Comparison of ENCODE assay signal across 22 cellular contexts in the genomic region with DNA sequence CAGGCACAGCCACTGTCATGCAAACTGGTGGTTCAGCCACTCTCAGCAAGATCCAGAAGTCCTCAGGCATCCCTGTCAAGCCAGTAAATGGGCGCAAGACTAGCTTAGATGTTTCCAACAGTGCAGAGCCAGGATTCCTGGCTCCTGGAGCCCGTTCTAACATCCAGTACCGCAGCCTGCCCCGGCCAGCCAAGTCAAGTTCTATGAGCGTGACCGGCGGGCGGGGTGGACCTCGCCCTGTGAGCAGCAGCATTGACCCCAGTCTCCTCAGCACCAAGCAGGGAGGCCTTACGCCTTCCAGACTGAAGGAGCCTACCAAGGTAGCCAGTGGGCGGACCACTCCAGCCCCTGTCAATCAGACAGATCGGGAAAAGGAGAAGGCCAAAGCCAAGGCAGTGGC. TPM values are rescaled to one million over a fixed set of nuclear protein-coding genes. Genes with fewer than 3 reads are reported as not detected.
DNase-seq lines count a peak whose midpoint lies in the region; ATAC-seq and TF ChIP-seq lines count a peak whose summit lies in the region.
"Had no signal": no experiment of that assay in that cellular context is flagged by ENCODE, and none has a peak within 500 bp of the region (broad histone marks: within the 10 kb centered on the region; RNA-seq: fewer than 3 reads in every experiment).

No MANE protein-coding gene starts in this region.

- in situ Hi-C loops in GM23248 (cut with MboI) (no loop called here), mammary epithelial cell (cut with MboI; ENCODE audit: low sequenced_read_pairs in 2 of 2) (loop anchor here in 1 of 2 donors (10.0 kb wide), 1 partner anchor 228 kb away; no protein-coding TSS in a partner anchor)

- H3K36me3 ChIP-seq in SK-N-SH (replicated peaks in 1 of 2; ENCODE audit: control insufficient read depth in 1 of 2, insufficient read depth in 2 of 2, low read length in 1 of 2) (peaks cover 56 to 72% of the 10 kb centered on the region in 2 experiments), GM23248 (ENCODE audit: low read depth) (peaks cover 68% of the 10 kb centered on the region), mammary epithelial cell (ENCODE audit: insufficient read depth, low read length) (peaks cover 37% of the 10 kb centered on the region)

- no peaks in the 10 kb centered on the region for H3K9me2 ChIP-seq in SK-N-SH
- H3K9me2 ChIP-seq in GM23248 (ENCODE audit: insufficient read depth) = no peaks in the 10 kb centered on the region

- intact Hi-C loops in mammary epithelial cell (cut with micrococcal nuclease) = no loop called here

- no peak for DNase-seq in SK-N-SH
- DNase-seq in GM23248 = no peak
- DNase-seq in mammary epithelial cell = no peak
- DNase-seq in substantia nigra (lab: John Stamatoyannopoulos, UW) = no peak
- DNase-seq in SKM-1 treated with dmso at 0.1 percent for 144 hours (lab: John Stamatoyannopoulos, UW; ENCODE audit: unreplicated experiment) = no peak
- DNase-seq in ecto neural progenitor cell (ENCODE audit: low spot score) = no peak
- no peak for DNase-seq in HuH-7 (ENCODE audit: low spot score)
- DNase-seq: CD4-positive, CD25-positive, alpha-beta regulatory T cell; Kasumi-1; MV-4-11; NCI-H1105; NCI-H187 treated with DMSO at 0.1 percent for 48 hours; NCI-H524 treated with DMSO at 0.1 percent for 48 hours; NK-92 treated with Interleukin-12 subunit alpha and Interleukin-12 subunit beta, amount 100 ng/mL, for 24 hours; PC-3; SHP77; SW 1271 had no signal

- H3K27me3 ChIP-seq in SK-N-SH (ENCODE audit: insufficient read depth) (no peaks in the 10 kb centered on the region), GM23248 (replicated peaks; ENCODE audit: insufficient read depth) (no peaks in the 10 kb centered on the region), mammary epithelial cell (ENCODE audit: insufficient read depth, low read length) (no peaks in the 10 kb centered on the region)
- H3K27me3 ChIP-seq: BLaER1 had no signal

- H3K9ac ChIP-seq in SK-N-SH (no peak overlapping the region), GM23248 (no peak overlapping the region), mammary epithelial cell (ENCODE audit: insufficient read depth, low read length) (no peak overlapping the region)
- H3K9ac ChIP-seq: BLaER1 had no signal

- H3K27ac ChIP-seq in SK-N-SH (ENCODE audit: low read depth in 2 of 2, low read length in 1 of 2) (peak overlapping the region; percentile 56 to 99; a peak in 3 of 4 replicates), GM23248 (peak overlapping the region; percentile 25; the same call in 1 of the 2 replicates), mammary epithelial cell (ENCODE audit: insufficient read depth, low read depth, low read length) (no peak overlapping the region), substantia nigra (ENCODE audit: low read depth, low read length, poor library complexity, severe bottlenecking) (peak overlapping the region; percentile 5)
- H3K27ac ChIP-seq: 22Rv1, BLaER1 had no signal

- no peak overlapping the region for H3K4me2 ChIP-seq in SK-N-SH
- no peak overlapping the region for H3K4me2 ChIP-seq in GM23248 (ENCODE audit: unreplicated experiment)
- no peak overlapping the region for H3K4me2 ChIP-seq in mammary epithelial cell (ENCODE audit: insufficient read depth, low read depth, low read length)
- H3K4me2 ChIP-seq: BLaER1, GM23338 had no signal

- H3K79me2 ChIP-seq in SK-N-SH (ENCODE audit: insufficient read depth) (peaks cover 93% of the 10 kb centered on the region), GM23248 (ENCODE audit: insufficient read depth) (peaks cover 92% of the 10 kb centered on the region), mammary epithelial cell (ENCODE audit: insufficient read depth, low read length) (peaks cover 31% of the 10 kb centered on the region)

- no peak for TF ChIP-seq RAD21 in SK-N-SH (IDR thresholded peaks at IDR 0.05; ENCODE audit: low read length)

- peaks cover 64% of the 10 kb centered on the region for H3F3A ChIP-seq in SK-N-SH (replicated peaks; ENCODE audit: insufficient read depth)
- peaks cover 87% of the 10 kb centered on the region for H3F3A ChIP-seq in GM23248 (ENCODE audit: insufficient read depth)

- H3K4me3 ChIP-seq in SK-N-SH (ENCODE audit: low read depth in 2 of 2, low read length in 1 of 2) (no peak overlapping the region), GM23248 (no peak overlapping the region), mammary epithelial cell (replicated peaks in 1 of 3; ENCODE audit: insufficient read depth in 1 of 3, low read depth in 2 of 3, low read length in 3 of 3) (no peak overlapping the region)
- H3K4me3 ChIP-seq: BLaER1, GM23338, HAP-1 had no signal

- no peaks in the 10 kb centered on the region for H4K20me1 ChIP-seq in SK-N-SH (ENCODE audit: insufficient read depth)
- H4K20me1 ChIP-seq in GM23248 (ENCODE audit: insufficient read depth) = no peaks in the 10 kb centered on the region
- H4K20me1 ChIP-seq in mammary epithelial cell (ENCODE audit: insufficient read depth, low read length) = no peaks in the 10 kb centered on the region

- TF ChIP-seq CTCF in SK-N-SH (IDR thresholded peaks at IDR 0.05) = no peak
- no peak for TF ChIP-seq CTCF in mammary epithelial cell (conservative IDR thresholded peaks at IDR 0.05 in 1 of 2, IDR thresholded peaks at IDR 0.05 in 1 of 2; ENCODE audit: extremely low read depth in 1 of 2, insufficient read depth in 1 of 2, low read depth in 1 of 2, low read length in 2 of 2)

- TF ChIP-seq EP300 in SK-N-SH (IDR thresholded peaks at IDR 0.05; ENCODE audit: borderline replicate concordance in 1 of 2, low read depth in 1 of 2, low read length in 1 of 2) = no peak

- POLR2A ChIA-PET in SK-N-SH (lab: Yijun Ruan, JAX) = no interaction called here

- CTCF ChIA-PET in SK-N-SH (lab: Yijun Ruan, JAX) (interaction anchor here (1.3 to 26.9 kb wide), 3 partner anchors 11 to 64 kb away, joined by 4 to 827 read pairs (median 51); no protein-coding TSS in a partner anchor), mammary epithelial cell (lab: Charles Lee; ENCODE audit: low non-redundant PET) (no interaction called here)

- ATAC-seq in SK-N-SH treated with all-trans-retinoic acid at 6 μM for 48 hours = no peak
- ATAC-seq: GM23338, PC-3 had no signal

- H3K4me1 ChIP-seq in SK-N-SH (ENCODE audit: control insufficient read depth in 1 of 2, insufficient read depth in 2 of 2, low read depth in 1 of 2, low read length in 1 of 2) (peaks cover 0 to 76% of the 10 kb centered on the region in 2 experiments), GM23248 (ENCODE audit: insufficient read depth) (peaks cover 51% of the 10 kb centered on the region), mammary epithelial cell (ENCODE audit: insufficient read depth, low read length) (peaks cover 33% of the 10 kb centered on the region)

- H2AFZ ChIP-seq in SK-N-SH (ENCODE audit: low read depth) (no peak overlapping the region), GM23248 (no peak overlapping the region), mammary epithelial cell (ENCODE audit: low read depth, low read length) (no peak overlapping the region)
- H2AFZ ChIP-seq: GM23338 had no signal

- H3K9me3 ChIP-seq in SK-N-SH (no peaks in the 10 kb centered on the region), GM23248 (ENCODE audit: low read depth) (no peaks in the 10 kb centered on the region), mammary epithelial cell (replicated peaks; ENCODE audit: insufficient read depth, low read length) (no peaks in the 10 kb centered on the region)
- H3K9me3 ChIP-seq: BLaER1, HAP-1 had no signal

- dilution Hi-C loops in mammary epithelial cell (cut with HindIII; ENCODE audit: low sequenced_read_pairs) = no loop called here

- TSS peak; percentile 61 for BruUV-seq in mammary epithelial cell (replicated peaks; lab: Mats Ljungman, UMichigan)

- WGBS in SK-N-SH (ENCODE audit: low lambda C conversion rate) = 97% methylated on average over 10 of the region's 12 CpGs
- WGBS in GM23248 (ENCODE audit: low coverage in 1 of 2, low lambda C conversion rate in 2 of 2, missing lambda C conversion rate in 2 of 2), 2 experiments = 94 to 95% methylated on average over 11 to 12 of the region's 12 CpGs
- WGBS in mammary epithelial cell (ENCODE audit: low coverage, missing lambda C conversion rate) = 98% methylated on average over 10 of the region's 12 CpGs

TF ChIP-seq in SK-N-SH, 30 proteins besides CTCF, POLR2A, EP300 and RAD21:
- no peak for TF ChIP-seq RCOR1 (IDR thresholded peaks at IDR 0.05; ENCODE audit: low read length)

TF ChIP-seq in SK-N-SH treated with all-trans-retinoic acid at 6 μM for 48 hours, 23 proteins besides CTCF, POLR2A, EP300 and RAD21 (continues in another document):
- no peak for TF ChIP-seq ESRRG (CRISPR knock-in tag; IDR thresholded peaks at IDR 0.05)
- TF ChIP-seq ISL1 (CRISPR knock-in tag; IDR thresholded peaks at IDR 0.05) = no peak
- TF ChIP-seq TCF4 (CRISPR knock-in tag; IDR thresholded peaks at IDR 0.05; ENCODE audit: borderline replicate concordance) = no peak
- TF ChIP-seq TOX (CRISPR knock-in tag; IDR thresholded peaks at IDR 0.05; ENCODE audit: borderline replicate concordance) = no peak
- no peak for TF ChIP-seq POU6F1 (CRISPR knock-in tag; IDR thresholded peaks at IDR 0.05; ENCODE audit: borderline replicate concordance, low read depth)

RNA-seq across cellular contexts. Expression of gene IPO9, which starts 46.6 kb away (rescaled TPM):
- polyA plus RNA-seq in SK-N-SH (2012; rRNA removed) (24.5 and 30.7 TPM in 2 replicates), GM23248 (2016; fragmentation: Nextera tagmentation; extraction: Ambion mirVana) (52.4 and 53.8 TPM in 2 replicates), mammary epithelial cell (32.1 TPM)
- 17.3 and 21.7 TPM in 2 replicates for polyA plus RNA-seq in SK-N-SH (2012; cell fraction: cytosol; rRNA removed)
- polyA plus RNA-seq in SK-N-SH (2012; cell fraction: nucleus; rRNA removed) = 49.1 and 58.6 TPM in 2 replicates
- 17.6 and 18.3 TPM in 2 replicates for total RNA-seq in GM23248 (2014; rRNA removed; shearing (Covaris generic))
- 10 to 100 TPM; 22.7 to 61.3 TPM for total RNA-seq in mammary epithelial cell
- 35.9 TPM for polyA minus RNA-seq in mammary epithelial cell
